In the genomic region with DNA sequence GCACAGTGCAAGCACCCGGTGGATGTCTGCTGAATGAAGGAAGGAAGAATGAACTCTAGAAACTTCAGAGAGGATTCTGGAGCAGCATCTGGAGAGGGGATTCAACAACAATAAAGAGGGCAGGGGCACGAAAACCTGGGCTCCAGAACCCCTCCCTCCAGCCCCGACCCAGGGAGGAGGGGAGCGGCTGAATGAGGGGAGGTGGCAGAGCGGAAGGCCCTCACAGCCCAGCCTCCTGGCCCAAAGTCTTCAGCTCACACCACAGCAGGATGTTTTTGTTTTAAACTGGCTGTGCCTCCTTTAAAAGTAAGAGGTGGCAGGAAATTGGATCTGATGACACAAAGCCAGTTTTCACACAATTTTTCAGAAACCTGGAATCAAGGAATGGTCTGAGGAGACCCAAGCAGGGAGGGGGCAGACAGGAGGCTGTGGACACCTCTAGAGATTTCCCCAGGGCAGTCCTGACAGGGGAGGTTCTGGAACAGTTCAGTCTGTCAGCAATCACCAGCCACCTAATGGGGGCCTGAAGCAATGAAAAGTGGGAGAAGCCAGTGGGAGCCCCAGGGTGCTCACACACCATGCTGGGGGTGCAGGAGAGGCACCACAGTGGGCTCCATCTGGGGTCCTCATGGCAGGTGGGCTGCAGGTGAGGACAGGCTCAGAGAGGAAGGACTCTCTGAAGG, we compare ENCODE assay signal across 14 cellular contexts. TPM values are rescaled to one million over a fixed set of nuclear protein-coding genes. Genes with fewer than 3 reads are reported as not detected.
DNase-seq lines count a peak whose midpoint lies in the region; ATAC-seq and TF ChIP-seq lines count a peak whose summit lies in the region.
"Had no signal": no experiment of that assay in that cellular context is flagged by ENCODE, and none has a peak within 500 bp of the region (broad histone marks: within the 10 kb centered on the region; RNA-seq: fewer than 3 reads in every experiment).

No MANE protein-coding gene starts in this region.

- H3K27ac ChIP-seq in A673 (ENCODE audit: low read depth, low read length, poor library complexity, severe bottlenecking), result peak overlapping the region; percentile 12
- H3K27ac ChIP-seq in BLaER1 treated with 17β-estradiol and CSF1 and Interleukin-3, amounts not matched to agents 10 nM and 100 nM, result peak overlapping the region in 2 of 11 experiments; percentile 23 to 24; a peak in 3 of 22 replicates
- peak overlapping the region; percentile 47 for H3K27ac ChIP-seq in endodermal cell (ENCODE audit: low read depth, low read length)
- H3K27ac ChIP-seq in thyroid gland, result peak overlapping the region in 1 of 3 donors; percentile 30
- H3K27ac ChIP-seq: pancreas, vagina had no signal

- 47 to 60% methylated on average over 2 to 4 of the region's 5 CpGs for WGBS in endodermal cell (ENCODE audit: insufficient coverage in 1 of 2, insufficient read length in 1 of 2), 2 experiments
- 36 to 50% methylated on average over 5 of the region's 5 CpGs for WGBS in thyroid gland, 2 donors

- H3K27me3 Mint-ChIP-seq in T-cell (no peaks in the 10 kb centered on the region), endodermal cell (ENCODE audit: insufficient read depth) (no peaks in the 10 kb centered on the region)

- TF ChIP-seq POLR2A in thyroid gland (IDR thresholded peaks at IDR 0.05), result no peak

- CTCF ChIA-PET in A673 (lab: Charles Lee), result no interaction called here
- CTCF ChIA-PET in T-cell (lab: Charles Lee), result no interaction called here

- H3K27ac Mint-ChIP-seq in T-cell (peak overlapping the region; percentile 86 to 91), endodermal cell (peak overlapping the region; percentile 35)

- peaks cover 0 to 63% (median 22%) of the 10 kb centered on the region in 11 experiments; a peak in 11 of 22 replicates for H4K20me1 ChIP-seq in BLaER1 treated with 17β-estradiol and CSF1 and Interleukin-3, amounts not matched to agents 10 nM and 100 nM

- ATAC-seq in T-cell (replicated peaks in 1 of 4), result peak; percentile 34 to 69 (median 62)

- H3K4me1 ChIP-seq in A673 (ENCODE audit: insufficient read depth, low read length, poor library complexity, severe bottlenecking) (peaks cover 70% of the 10 kb centered on the region), endodermal cell (ENCODE audit: control insufficient read depth, insufficient read depth, low read length) (peaks cover 23% of the 10 kb centered on the region), thyroid gland (peaks cover 34 to 43% of the 10 kb centered on the region in 2 donors)
- peaks cover 53 to 100% (median 97%) of the 10 kb centered on the region in 10 experiments for H3K4me1 ChIP-seq in BLaER1 treated with 17β-estradiol and CSF1 and Interleukin-3, amounts not matched to agents 10 nM and 100 nM

- peak overlapping the region in 10 of 11 experiments; percentile 59 to 90 (median 76); a peak in 20 of 22 replicates for H3K4me2 ChIP-seq in BLaER1 treated with 17β-estradiol and CSF1 and Interleukin-3, amounts not matched to agents 10 nM and 100 nM
- H3K4me2 ChIP-seq: smooth muscle cell had no signal

- H3K9ac ChIP-seq in BLaER1 treated with 17β-estradiol and CSF1 and Interleukin-3, amounts not matched to agents 10 nM and 100 nM, result peak overlapping the region in 5 of 11 experiments; percentile 3 to 52 (median 26); a peak in 8 of 22 replicates
- H3K9ac ChIP-seq in endodermal cell (ENCODE audit: extremely low read depth, low read length, poor library complexity, severe bottlenecking), result no peak overlapping the region

- POLR2A ChIA-PET in A673 (lab: Charles Lee; ENCODE audit: low non-redundant PET) (no interaction called here), T-cell (lab: Charles Lee) (no interaction called here)

- no TSS peak for BruUV-seq in A673 (replicated peaks; lab: Mats Ljungman, UMichigan)

- H3K27me3 ChIP-seq in A673 (replicated peaks; ENCODE audit: insufficient read depth, low read depth, low read length, poor library complexity), result no peaks in the 10 kb centered on the region
- H3K27me3 ChIP-seq in BLaER1 treated with 17β-estradiol and CSF1 and Interleukin-3, amounts not matched to agents 10 nM and 100 nM, result peaks cover 0 to 16% (median 0%) of the 10 kb centered on the region in 11 experiments; a peak in 4 of 22 replicates
- H3K27me3 ChIP-seq in endodermal cell (ENCODE audit: control insufficient read depth, insufficient read depth, low read length, poor library complexity, severe bottlenecking), result no peaks in the 10 kb centered on the region
- H3K27me3 ChIP-seq in thyroid gland, result no peaks in the 10 kb centered on the region
- H3K27me3 ChIP-seq: body of pancreas, pancreas, vagina had no signal

- H3K9me3 ChIP-seq in A673 (ENCODE audit: low read depth, low read length, poor library complexity, severe bottlenecking), result no peaks in the 10 kb centered on the region
- no peaks in the 10 kb centered on the region for H3K9me3 ChIP-seq in BLaER1 treated with 17β-estradiol and CSF1 and Interleukin-3, amounts not matched to agents 10 nM and 100 nM (replicated peaks in 1 of 11)
- no peaks in the 10 kb centered on the region for H3K9me3 ChIP-seq in endodermal cell (ENCODE audit: control insufficient read depth, low read length)
- no peaks in the 10 kb centered on the region for H3K9me3 ChIP-seq in thyroid gland
- H3K9me3 ChIP-seq: body of pancreas, mucosa of descending colon, pancreas, vagina had no signal

- H3K9me3 Mint-ChIP-seq in T-cell (no peaks in the 10 kb centered on the region), endodermal cell (no peaks in the 10 kb centered on the region)

- no peaks in the 10 kb centered on the region for H3K36me3 Mint-ChIP-seq in T-cell
- H3K36me3 Mint-ChIP-seq in endodermal cell (ENCODE audit: low read depth), result no peaks in the 10 kb centered on the region

- no peak overlapping the region for H3K4me3 ChIP-seq in A673 (ENCODE audit: low read depth, low read length, poor library complexity, severe bottlenecking)
- no peak overlapping the region for H3K4me3 ChIP-seq in BLaER1 treated with 17β-estradiol and CSF1 and Interleukin-3, amounts not matched to agents 10 nM and 100 nM
- H3K4me3 ChIP-seq in endodermal cell (ENCODE audit: low read length), result no peak overlapping the region
- H3K4me3 ChIP-seq in thyroid gland (replicated peaks in 1 of 3), result no peak overlapping the region
- H3K4me3 ChIP-seq: body of pancreas, mucosa of descending colon, pancreas, smooth muscle cell, vagina had no signal

- intact Hi-C loops in A673 (cut with micrococcal nuclease; ENCODE audit: unreplicated experiment) (no loop called here), thyroid gland (cut with DNase I) (no loop called here)

- no peak for DNase-seq in A673 (ENCODE audit: low spot score)
- DNase-seq in T-cell, result peak in 2 of 34 experiments; percentile 33 to 39
- DNase-seq in endodermal cell, result no peak
- no peak for DNase-seq in thyroid gland
- DNase-seq in SW 1271 (lab: John Stamatoyannopoulos, UW), result no peak
- no peak for DNase-seq in epidermal melanocyte (ENCODE audit: insufficient read length, low spot score)
- DNase-seq: activated CD4-positive, alpha-beta T cell treated with anti-CD3 and anti-CD28 coated beads for 48 hours; NCI-H526 treated with DMSO at 0.1 percent for 48 hours had no signal

- H3K36me3 ChIP-seq in A673 (ENCODE audit: insufficient read depth, low read length, poor library complexity, severe bottlenecking) (no peaks in the 10 kb centered on the region), endodermal cell (ENCODE audit: control insufficient read depth, insufficient read depth, low read length) (no peaks in the 10 kb centered on the region), thyroid gland (no peaks in the 10 kb centered on the region)
- H3K36me3 ChIP-seq in BLaER1 treated with 17β-estradiol and CSF1 and Interleukin-3, amounts not matched to agents 10 nM and 100 nM, result no peaks in the 10 kb centered on the region
- H3K36me3 ChIP-seq: pancreas, vagina had no signal

- TF ChIP-seq CTCF in A673 (conservative IDR thresholded peaks at IDR 0.05; ENCODE audit: low read depth, low read length) (no peak), endodermal cell (conservative IDR thresholded peaks at IDR 0.05) (no peak), thyroid gland (IDR thresholded peaks at IDR 0.05) (no peak)

- H3K4me3 Mint-ChIP-seq in T-cell (peak overlapping the region; percentile 5 to 68 (median 32)), endodermal cell (no peak overlapping the region)

- H3K4me1 Mint-ChIP-seq in T-cell (peaks cover 50 to 55% (median 51%) of the 10 kb centered on the region in 3 donors), endodermal cell (peaks cover 38% of the 10 kb centered on the region)

RNA-seq across cellular contexts. Expression of a gene that starts 44.4 kb away (rescaled TPM):
- 69.3 and 77.8 TPM in 2 replicates for total RNA-seq in A673 (2021)
- total RNA-seq in T-cell, result 10 to 100 TPM; 84.2 to 98.8 (median 88.5) TPM
- total RNA-seq in endodermal cell, result 100 to 1,000 TPM; 113 to 134 TPM
- polyA plus RNA-seq in endodermal cell (2013, experiment 1 of 2), result 27.9 TPM
- polyA plus RNA-seq in endodermal cell (2013, experiment 2 of 2), result 31.8 TPM
- 10 to 100 TPM; 47.6 to 82.4 (median 68.7) TPM for total RNA-seq in thyroid gland
